10 cellular contexts compared by ENCODE assay signal in the genomic region with DNA sequence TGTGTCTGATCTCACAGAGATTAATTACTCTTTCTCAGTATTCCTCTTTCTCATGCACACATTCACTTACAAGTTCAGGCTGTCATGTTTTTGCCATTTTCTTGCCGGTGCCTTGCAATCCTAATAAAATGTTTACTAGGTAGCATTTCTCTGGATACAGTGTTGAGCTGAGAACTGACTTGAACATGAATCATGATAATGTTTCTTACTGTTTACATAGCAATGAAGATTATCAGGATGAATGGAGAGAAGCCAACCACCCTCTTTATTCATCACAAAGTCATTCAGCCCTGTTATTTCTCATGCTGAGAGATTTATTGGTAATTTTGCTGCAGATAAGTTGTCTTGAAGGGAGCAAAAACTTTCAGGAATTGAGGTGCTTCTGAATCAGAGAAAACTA.
A peak's percentile ranks its signal among the peaks of the same experiment; 100 is the strongest.
DNase-seq lines count a peak whose midpoint lies in the region; ATAC-seq and TF ChIP-seq lines count a peak whose summit lies in the region.
"Had no signal": no experiment of that assay in that cellular context is flagged by ENCODE, and none has a peak within 500 bp of the region (broad histone marks: within the 10 kb centered on the region; RNA-seq: fewer than 3 reads in every experiment).

No MANE protein-coding gene starts in this region.

- H3K4me3 ChIP-seq in smooth muscle cell: no peak overlapping the region
- H3K4me3 ChIP-seq in WERI-Rb-1 (ENCODE audit: low read depth, low read length): no peak overlapping the region

- ATAC-seq in foreskin keratinocyte: peak; percentile 82

- H3K4me2 ChIP-seq in smooth muscle cell: peak overlapping the region; percentile 78

- CTCF ChIA-PET in RWPE1 (lab: Yijun Ruan, JAX): interaction anchor here (0.6 to 0.7 kb wide), 2 partner anchors 323 to 554 kb away, joined by 3 read pairs; no protein-coding TSS in a partner anchor

- POLR2A ChIA-PET in RWPE1 (lab: Yijun Ruan, JAX; ENCODE audit: low non-redundant PET): no interaction called here

- peaks cover 39% of the 10 kb centered on the region for H3K4me1 ChIP-seq in foreskin keratinocyte
- peaks cover 23% of the 10 kb centered on the region for H3K4me1 ChIP-seq in smooth muscle cell (ENCODE audit: low read depth)

- H3K36me3 ChIP-seq in smooth muscle cell (ENCODE audit: low read depth): no peaks in the 10 kb centered on the region
- H3K36me3 ChIP-seq in WERI-Rb-1: no peaks in the 10 kb centered on the region

- no peaks in the 10 kb centered on the region for H3K79me2 ChIP-seq in smooth muscle cell (ENCODE audit: low read depth)

- no peak overlapping the region for H2AFZ ChIP-seq in smooth muscle cell (ENCODE audit: low read depth)

- H3K9me3 ChIP-seq in smooth muscle cell (replicated peaks; ENCODE audit: low read depth) (no peaks in the 10 kb centered on the region), WERI-Rb-1 (ENCODE audit: severe bottlenecking) (no peaks in the 10 kb centered on the region)

- TF ChIP-seq CTCF in RWPE1 (conservative IDR thresholded peaks at IDR 0.05; ENCODE audit: low read depth): no peak
- no peak for TF ChIP-seq CTCF in foreskin keratinocyte (conservative IDR thresholded peaks at IDR 0.05)
- TF ChIP-seq CTCF in smooth muscle cell (IDR thresholded peaks at IDR 0.05; ENCODE audit: borderline replicate concordance, insufficient read depth, poor library complexity, severe bottlenecking): no peak
- TF ChIP-seq CTCF in WERI-Rb-1 (IDR thresholded peaks at IDR 0.05; ENCODE audit: low read depth, low read length): no peak

- peak; percentile 26 for DNase-seq in DMS 273 (lab: John Stamatoyannopoulos, UW; ENCODE audit: unreplicated experiment)
- DNase-seq in DMS 273 treated with DMSO at 0.1 percent for 48 hours (lab: John Stamatoyannopoulos, UW): no peak
- peak; percentile 90 for DNase-seq in RWPE1 (ENCODE audit: low spot score)
- peak; percentile 95 to 98 for DNase-seq in foreskin keratinocyte
- no peak for DNase-seq in smooth muscle cell (lab: John Stamatoyannopoulos, UW; ENCODE audit: unreplicated experiment)
- DNase-seq in Kasumi-1 (lab: John Stamatoyannopoulos, UW): no peak
- DNase-seq in WERI-Rb-1: no peak
- DNase-seq in C1 segment of cervical spinal cord (lab: John Stamatoyannopoulos, UW): no peak
- DNase-seq: 8988T; activated effector memory CD4-positive, alpha-beta T cell treated with Interleukin-2 at 50 U/mL for 16 hours had no signal

- WGBS in smooth muscle cell (ENCODE audit: low lambda C conversion rate): 0% methylated on average over 1 of the region's 1 CpG

- no peaks in the 10 kb centered on the region for H4K20me1 ChIP-seq in smooth muscle cell (ENCODE audit: low read depth)

- H3K27me3 ChIP-seq in foreskin keratinocyte: no peaks in the 10 kb centered on the region
- no peaks in the 10 kb centered on the region for H3K27me3 ChIP-seq in smooth muscle cell (ENCODE audit: low read depth)
- H3K27me3 ChIP-seq in WERI-Rb-1 (ENCODE audit: insufficient read depth, low read depth, severe bottlenecking): peaks cover 52% of the 10 kb centered on the region

- peak overlapping the region; percentile 85 for H3K9ac ChIP-seq in smooth muscle cell (ENCODE audit: low read depth)

- H3K27ac ChIP-seq in RWPE1: no peak overlapping the region
- H3K27ac ChIP-seq in foreskin keratinocyte: peak overlapping the region; percentile 96
- H3K27ac ChIP-seq in smooth muscle cell (ENCODE audit: low read depth): peak overlapping the region; percentile 98
- H3K27ac ChIP-seq in WERI-Rb-1: no peak overlapping the region

- H3F3A ChIP-seq in smooth muscle cell (ENCODE audit: low read depth): peaks cover 26% of the 10 kb centered on the region

Comparison
In these comparisons a context has a peak if more than half of its experiments do, and no peak if none do; other contexts are left out.
1. DNase-seq: peak in DMS 273 (single experiment), RWPE1 (single experiment) and foreskin keratinocyte (2 of 2); none in DMS 273 treated with DMSO at 0.1 percent for 48 hours (single experiment), smooth muscle cell (single experiment), Kasumi-1 (0 of 2), WERI-Rb-1 (single experiment) and C1 segment of cervical spinal cord (0 of 14).
2. H3K27ac ChIP-seq: peak in foreskin keratinocyte (single experiment) and smooth muscle cell (single experiment); none in RWPE1 (single experiment) and WERI-Rb-1 (single experiment).